In genomic region chr6:113564401-113565161, GRCh38 we compare ENCODE assay signal across 7 cellular contexts.
DNase-seq lines count a peak whose midpoint lies in the region; ATAC-seq and TF ChIP-seq lines count a peak whose summit lies in the region.

No MANE protein-coding gene starts in this region.

- peak; percentile 77 for ATAC-seq in GM19395 (IDR thresholded peaks at IDR 0.05; ENCODE audit: unreplicated experiment)

- no peaks in the 10 kb centered on the region for H3K36me3 ChIP-seq in SK-N-MC (ENCODE audit: insufficient read depth, low read length)

- H3K9me3 ChIP-seq in SK-N-MC (ENCODE audit: low read depth, low read length) = no peaks in the 10 kb centered on the region

- H3K27ac Mint-ChIP-seq in neural crest cell (ENCODE audit: unreplicated experiment) = peak overlapping the region; percentile 97
- no peak overlapping the region for H3K27ac Mint-ChIP-seq in activated CD4-positive, alpha-beta T cell treated with anti-CD3 and anti-CD28 coated beads, Interleukin-2, amount 10 ng/mL, durations not matched to agents 7 days and 5 days

- no peaks in the 10 kb centered on the region for H3K27me3 Mint-ChIP-seq in neural crest cell (ENCODE audit: low read depth)
- H3K27me3 Mint-ChIP-seq in activated CD4-positive, alpha-beta T cell treated with anti-CD3 and anti-CD28 coated beads, Interleukin-2, amount 10 ng/mL, durations not matched to agents 7 days and 5 days = no peaks in the 10 kb centered on the region

- peak overlapping the region; percentile 61 for H3K9ac ChIP-seq in SK-N-MC (ENCODE audit: insufficient read length)

- POLR2A ChIA-PET in activated CD4-positive, alpha-beta T cell treated with anti-CD3 and anti-CD28 coated beads, Interleukin-2, amount 10 ng/mL, durations not matched to agents 7 days and 5 days (lab: Charles Lee) = no interaction called here

- DNase-seq in HuH-7 (ENCODE audit: low spot score) (peak; percentile 30), SK-N-MC (ENCODE audit: low read depth, low spot score) (peak; percentile 77), foreskin melanocyte (peak; percentile 49), neural crest cell (ENCODE audit: low read depth, low spot score) (peak; percentile 54)
- DNase-seq in activated effector memory CD4-positive, alpha-beta T cell treated with anti-CD3 and anti-CD28 coated beads, Interleukin-2, amount 50 U/mL, for 16 hours = no peak
- no peak for DNase-seq in activated CD4-positive, alpha-beta T cell treated with anti-CD3 and anti-CD28 coated beads, Interleukin-2, amount 10 ng/mL, durations not matched to agents 7 days and 5 days

- H3K27ac ChIP-seq in SK-N-MC = peak overlapping the region; percentile 66; the same call in 1 of the 2 replicates

- peaks cover 3% of the 10 kb centered on the region for H3K9me3 Mint-ChIP-seq in neural crest cell
- H3K9me3 Mint-ChIP-seq in activated CD4-positive, alpha-beta T cell treated with anti-CD3 and anti-CD28 coated beads, Interleukin-2, amount 10 ng/mL, durations not matched to agents 7 days and 5 days = no peaks in the 10 kb centered on the region

- peak overlapping the region; percentile 76 for H3K4me3 ChIP-seq in SK-N-MC

- peak overlapping the region; percentile 60 for H3K4me3 Mint-ChIP-seq in neural crest cell
- no peak overlapping the region for H3K4me3 Mint-ChIP-seq in activated CD4-positive, alpha-beta T cell treated with anti-CD3 and anti-CD28 coated beads, Interleukin-2, amount 10 ng/mL, durations not matched to agents 7 days and 5 days

- CTCF ChIA-PET in activated CD4-positive, alpha-beta T cell treated with anti-CD3 and anti-CD28 coated beads, Interleukin-2, amount 10 ng/mL, durations not matched to agents 7 days and 5 days (lab: Charles Lee) = no interaction called here

- H3K36me3 Mint-ChIP-seq in neural crest cell (ENCODE audit: low read depth) = peaks cover 2% of the 10 kb centered on the region
- no peaks in the 10 kb centered on the region for H3K36me3 Mint-ChIP-seq in activated CD4-positive, alpha-beta T cell treated with anti-CD3 and anti-CD28 coated beads, Interleukin-2, amount 10 ng/mL, durations not matched to agents 7 days and 5 days (ENCODE audit: low read depth)

- peaks cover 28% of the 10 kb centered on the region for H3K4me1 Mint-ChIP-seq in neural crest cell
- no peaks in the 10 kb centered on the region for H3K4me1 Mint-ChIP-seq in activated CD4-positive, alpha-beta T cell treated with anti-CD3 and anti-CD28 coated beads, Interleukin-2, amount 10 ng/mL, durations not matched to agents 7 days and 5 days

- TF ChIP-seq CTCF in neural crest cell (conservative IDR thresholded peaks at IDR 0.05) = no peak

Comparison
In these comparisons a context has a peak if more than half of its experiments do, and no peak if none do; other contexts are left out.
1. DNase-seq: peak in HuH-7 (single experiment), SK-N-MC (single experiment), foreskin melanocyte (single experiment) and neural crest cell (single experiment); none in activated effector memory CD4-positive, alpha-beta T cell treated with anti-CD3 and anti-CD28 coated beads, Interleukin-2, amount 50 U/mL, for 16 hours (single experiment) and activated CD4-positive, alpha-beta T cell treated with anti-CD3 and anti-CD28 coated beads, Interleukin-2, amount 10 ng/mL, durations not matched to agents 7 days and 5 days (single experiment).